In the genomic region with DNA sequence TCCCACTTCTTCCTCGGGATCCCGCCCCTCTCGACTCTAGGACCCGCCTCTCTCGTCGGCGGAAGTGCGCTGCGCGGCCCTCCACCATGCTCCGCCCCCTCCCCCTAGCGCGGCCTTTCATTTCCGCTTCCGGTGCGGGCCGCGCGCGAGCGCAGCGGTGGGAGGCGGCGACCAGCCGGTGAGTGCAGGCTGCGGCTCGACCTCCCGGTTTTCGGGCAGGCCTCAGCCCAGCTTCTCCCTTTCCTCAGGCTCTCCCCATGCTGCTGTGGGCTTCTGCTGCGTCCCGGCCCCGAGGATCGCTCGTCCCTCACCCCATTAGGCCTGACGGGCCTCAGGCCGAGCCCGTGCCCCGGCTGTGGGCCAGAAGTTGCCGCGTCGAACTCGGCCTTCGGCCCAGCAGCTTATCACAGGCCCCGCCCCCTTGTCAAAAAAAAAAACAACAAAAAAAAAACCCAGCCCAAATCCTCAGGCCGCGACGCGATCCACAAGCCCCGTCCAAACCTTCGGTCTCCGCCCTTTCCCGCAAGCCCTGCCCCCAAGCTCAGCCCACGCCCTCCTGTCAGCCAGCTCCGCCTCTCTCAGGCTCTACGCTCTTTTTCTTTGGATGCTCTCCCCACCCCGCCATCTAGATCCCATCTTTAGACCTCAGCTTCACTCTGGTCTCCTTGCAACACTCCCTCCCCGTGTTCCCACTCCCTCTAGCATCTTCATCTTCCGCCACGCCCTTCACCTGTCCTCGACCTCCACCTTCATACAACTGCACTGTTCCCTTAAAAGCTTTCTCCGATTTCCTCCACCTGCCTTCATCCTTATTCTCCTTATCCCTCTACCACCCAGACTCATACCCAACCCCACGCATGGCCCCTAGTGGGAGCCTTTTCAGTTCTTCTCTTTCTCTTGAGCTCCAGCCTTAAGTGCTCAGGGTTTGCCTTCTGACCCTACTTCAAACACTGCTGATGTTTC, we compare ENCODE assay signal across 8 cellular contexts. TPM values are rescaled to one million over a fixed set of nuclear protein-coding genes. Genes with fewer than 3 reads are reported as not detected.
DNase-seq lines count a peak whose midpoint lies in the region; ATAC-seq and TF ChIP-seq lines count a peak whose summit lies in the region.

A gene with protein sequence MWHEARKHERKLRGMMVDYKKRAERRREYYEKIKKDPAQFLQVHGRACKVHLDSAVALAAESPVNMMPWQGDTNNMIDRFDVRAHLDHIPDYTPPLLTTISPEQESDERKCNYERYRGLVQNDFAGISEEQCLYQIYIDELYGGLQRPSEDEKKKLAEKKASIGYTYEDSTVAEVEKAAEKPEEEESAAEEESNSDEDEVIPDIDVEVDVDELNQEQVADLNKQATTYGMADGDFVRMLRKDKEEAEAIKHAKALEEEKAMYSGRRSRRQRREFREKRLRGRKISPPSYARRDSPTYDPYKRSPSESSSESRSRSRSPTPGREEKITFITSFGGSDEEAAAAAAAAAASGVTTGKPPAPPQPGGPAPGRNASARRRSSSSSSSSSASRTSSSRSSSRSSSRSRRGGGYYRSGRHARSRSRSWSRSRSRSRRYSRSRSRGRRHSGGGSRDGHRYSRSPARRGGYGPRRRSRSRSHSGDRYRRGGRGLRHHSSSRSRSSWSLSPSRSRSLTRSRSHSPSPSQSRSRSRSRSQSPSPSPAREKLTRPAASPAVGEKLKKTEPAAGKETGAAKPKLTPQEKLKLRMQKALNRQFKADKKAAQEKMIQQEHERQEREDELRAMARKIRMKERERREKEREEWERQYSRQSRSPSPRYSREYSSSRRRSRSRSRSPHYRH (plus strand): TSS at position 115 of the 963 bp plus-strand sequence. CDS start 1,168 bp downstream, outside the sequence.

- peak; percentile 84 for DNase-seq in GDM1 (lab: John Stamatoyannopoulos, UW)
- peak; percentile 90 for DNase-seq in NAMALWA (ENCODE audit: low spot score)
- DNase-seq in SKM-1 treated with dmso at 0.1 percent for 144 hours (lab: John Stamatoyannopoulos, UW; ENCODE audit: unreplicated experiment): peak; percentile 45
- DNase-seq in activated naive CD4-positive, alpha-beta T cell treated with anti-CD3 and anti-CD28 coated beads, Interleukin-2, amount 50 U/mL, for 72 hours (ENCODE audit: low spot score in 2 of 2): peak; percentile 88 to 90
- peak; percentile 89 for DNase-seq in glomerular visceral epithelial cell (ENCODE audit: extremely low spot score)
- peak; percentile 96 for DNase-seq in osteocyte (ENCODE audit: extremely low spot score, unreplicated experiment)
- peak; percentile 76 for DNase-seq in thoracic aorta (ENCODE audit: low spot score)

- peaks cover 18% of the 10 kb centered on the region for H3K4me1 Mint-ChIP-seq in osteocyte (ENCODE audit: unreplicated experiment)

- H3K4me3 Mint-ChIP-seq in osteocyte (ENCODE audit: unreplicated experiment): peak within 1 kb of the TSS; percentile 99

- H3K4me3 ChIP-seq in HEK293 (ENCODE audit: low read depth, low read length): peak within 1 kb of the TSS; percentile 96
- H3K4me3 ChIP-seq in thoracic aorta: peak within 1 kb of the TSS; percentile 91

- CTCF ChIA-PET in HEK293 (lab: Yijun Ruan, JAX): interaction anchor here (0.6 to 9.8 kb wide), 6 partner anchors 22 to 300 kb away, joined by 3 to 65 read pairs (median 5); no protein-coding TSS in a partner anchor

- no peaks in the 10 kb centered on the region for H3K9me3 Mint-ChIP-seq in activated naive CD4-positive, alpha-beta T cell treated with anti-CD3 and anti-CD28 coated beads, Interleukin-2, amount 50 U/mL, for 72 hours
- H3K9me3 Mint-ChIP-seq in osteocyte (ENCODE audit: unreplicated experiment): no peaks in the 10 kb centered on the region

- ATAC-seq in activated naive CD4-positive, alpha-beta T cell treated with anti-CD3 and anti-CD28 coated beads, Interleukin-2, amount 50 U/mL, for 72 hours: peak; percentile 96 to 99
- peak; percentile 75 for ATAC-seq in thoracic aorta (ENCODE audit: insufficient number of reproducible peaks, low FRiP score, low read depth)

- no peaks in the 10 kb centered on the region for H3K27me3 ChIP-seq in thoracic aorta (replicated peaks; ENCODE audit: insufficient read depth)

- H3K36me3 ChIP-seq in HEK293 (ENCODE audit: control insufficient read depth in 2 of 2, insufficient read depth in 1 of 2, low read length in 2 of 2) (peaks cover 43 to 45% of the 10 kb centered on the region in 2 experiments), thoracic aorta (peaks cover 39% of the 10 kb centered on the region)

- POLR2A ChIA-PET in HEK293 (lab: Yijun Ruan, JAX): interaction anchor here (0.5 to 2.6 kb wide), 44 partner anchors 8 to 603 kb away, joined by 3 to 35 read pairs (median 4); partner anchors contain the start of genes BLOC1S3, CLPTM1, ERCC2 and NECTIN2

- H3K27ac Mint-ChIP-seq in activated naive CD4-positive, alpha-beta T cell treated with anti-CD3 and anti-CD28 coated beads, Interleukin-2, amount 50 U/mL, for 72 hours: peak within 1 kb of the TSS; percentile 97 to 99
- H3K27ac Mint-ChIP-seq in osteocyte (ENCODE audit: unreplicated experiment): peak within 1 kb of the TSS; percentile 97

- H3K9me3 ChIP-seq in HEK293 (ENCODE audit: control insufficient read depth, insufficient read depth, low read depth, low read length) (no peaks in the 10 kb centered on the region), thoracic aorta (no peaks in the 10 kb centered on the region)

- H3K36me3 Mint-ChIP-seq in activated naive CD4-positive, alpha-beta T cell treated with anti-CD3 and anti-CD28 coated beads, Interleukin-2, amount 50 U/mL, for 72 hours: peaks cover 32 to 40% of the 10 kb centered on the region in 2 donors
- H3K36me3 Mint-ChIP-seq in osteocyte (ENCODE audit: unreplicated experiment): peaks cover 24% of the 10 kb centered on the region

- H3K27ac ChIP-seq in HEK293 (ENCODE audit: extremely low read depth, low read depth, low read length) (peak within 1 kb of the TSS; percentile 99), thoracic aorta (peak within 1 kb of the TSS; percentile 92 to 98)

- H3K4me1 ChIP-seq in HEK293 (ENCODE audit: control insufficient read depth, insufficient read depth, low read length) (peaks cover 7% of the 10 kb centered on the region), thoracic aorta (ENCODE audit: control insufficient read depth in 1 of 2, low read depth in 2 of 2) (peaks cover 24 to 35% of the 10 kb centered on the region in 2 donors)

- no peaks in the 10 kb centered on the region for H3K27me3 Mint-ChIP-seq in osteocyte (ENCODE audit: unreplicated experiment)

- TF ChIP-seq CTCF in HEK293 (tag by site-specific recombination; IDR thresholded peaks at IDR 0.05) (peak; percentile 57; the same call in 1 of the 2 replicates), osteocyte (IDR thresholded peaks at IDR 0.05) (no peak), thoracic aorta (IDR thresholded peaks at IDR 0.05) (no peak)

TF ChIP-seq in HEK293, 187 proteins besides CTCF, POLR2A, EP300 and RAD21 (continues in another document):
- TF ChIP-seq ZNF791 (tag by site-specific recombination; IDR thresholded peaks at IDR 0.05) (0 out of 2 replicates have a peak, but pooled peaks have one; percentile 44), KLF9 (tag by site-specific recombination; IDR thresholded peaks at IDR 0.05; ENCODE audit: low read depth) (peak; percentile 90), KLF17 (tag by site-specific recombination; IDR thresholded peaks at IDR 0.05) (peak; percentile 43; the same call in 1 of the 2 replicates), GLI2 (tag by site-specific recombination; IDR thresholded peaks at IDR 0.05; ENCODE audit: borderline replicate concordance, low read depth) (no peak), ZNF707 (tag by site-specific recombination; IDR thresholded peaks at IDR 0.05) (no peak), PATZ1 (tag by site-specific recombination; IDR thresholded peaks at IDR 0.05) (peak; percentile 57), ZNF610 (tag by site-specific recombination; IDR thresholded peaks at IDR 0.05; ENCODE audit: borderline replicate concordance) (peak; percentile 53; the same call in 1 of the 2 replicates)
- TF ChIP-seq, protein P1, sequence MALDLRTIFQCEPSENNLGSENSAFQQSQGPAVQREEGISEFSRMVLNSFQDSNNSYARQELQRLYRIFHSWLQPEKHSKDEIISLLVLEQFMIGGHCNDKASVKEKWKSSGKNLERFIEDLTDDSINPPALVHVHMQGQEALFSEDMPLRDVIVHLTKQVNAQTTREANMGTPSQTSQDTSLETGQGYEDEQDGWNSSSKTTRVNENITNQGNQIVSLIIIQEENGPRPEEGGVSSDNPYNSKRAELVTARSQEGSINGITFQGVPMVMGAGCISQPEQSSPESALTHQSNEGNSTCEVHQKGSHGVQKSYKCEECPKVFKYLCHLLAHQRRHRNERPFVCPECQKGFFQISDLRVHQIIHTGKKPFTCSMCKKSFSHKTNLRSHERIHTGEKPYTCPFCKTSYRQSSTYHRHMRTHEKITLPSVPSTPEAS (tag by site-specific recombination; IDR thresholded peaks at IDR 0.05): peak; percentile 12; the same call in 1 of the 2 replicates

RNA-seq across cellular contexts. Expression of the gene that starts here (rescaled TPM):
- total RNA-seq in activated naive CD4-positive, alpha-beta T cell treated with anti-CD3 and anti-CD28 coated beads, Interleukin-2, amount 50 U/mL, for 72 hours: 100 to 1,000 TPM; 115 to 133 TPM
- total RNA-seq in osteocyte: 77.8 and 81.5 TPM in 2 replicates
- total RNA-seq in thoracic aorta: 100 to 1,000 TPM; 119 to 300 TPM

Comparison
In these comparisons a context has a peak if more than half of its experiments do, and no peak if none do; other contexts are left out.
1. Peak in every context shown above with its lines: DNase-seq, ATAC-seq, H3K4me3 ChIP-seq and H3K27ac ChIP-seq.
2. DNase-seq: peak in every context shown above with its lines; median percentile 96 in osteocyte; 90 in NAMALWA; 89 in activated naive CD4-positive, alpha-beta T cell treated with anti-CD3 and anti-CD28 coated beads, Interleukin-2, amount 50 U/mL, for 72 hours; 89 in glomerular visceral epithelial cell; 84 in GDM1; 76 in thoracic aorta; 45 in SKM-1 treated with dmso at 0.1 percent for 144 hours.